Comparison of ENCODE assay signal across 17 cellular contexts in genomic region chr2:236001166-236001828, GRCh38.
DNase-seq lines count a peak whose midpoint lies in the region; ATAC-seq and TF ChIP-seq lines count a peak whose summit lies in the region.
"Had no signal": no experiment of that assay in that cellular context is flagged by ENCODE, and none has a peak within 500 bp of the region (broad histone marks: within the 10 kb centered on the region; RNA-seq: fewer than 3 reads in every experiment).

No MANE protein-coding gene starts in this region.

- no peak for TF ChIP-seq POLR2A in stomach (IDR thresholded peaks at IDR 0.05)

- peaks cover 6% of the 10 kb centered on the region for H3K4me1 Mint-ChIP-seq in WTC11

- no peak for DNase-seq in WTC11 (ENCODE audit: low spot score)
- no peak for DNase-seq in left lung
- DNase-seq in psoas muscle, result no peak
- no peak for DNase-seq in posterior vena cava (ENCODE audit: low spot score)
- DNase-seq in stomach, result no peak
- DNase-seq in stimulated activated naive CD4-positive, alpha-beta T cell treated with Interleukin-2 at 50 U/mL for 16 hours (lab: John Stamatoyannopoulos, UW), result no peak
- DNase-seq: Calu3; CD4-positive, alpha-beta T cell; DMS79; GDM1; GM23248; NCI-H1105; NCI-H1694 treated with DMSO at 0.1 percent for 48 hours had no signal

- H3K4me3 Mint-ChIP-seq in WTC11, result no peak overlapping the region
- H3K4me3 Mint-ChIP-seq: CD4-positive, alpha-beta T cell had no signal

- H3K9me3 Mint-ChIP-seq in WTC11, result peaks cover 11% of the 10 kb centered on the region
- H3K9me3 Mint-ChIP-seq: CD4-positive, alpha-beta T cell had no signal

- no peak for TF ChIP-seq EP300 in stomach (IDR thresholded peaks at IDR 0.05)

- peaks cover 0 to 26% (median 8%) of the 10 kb centered on the region in 11 experiments; a peak in 16 of 22 replicates for H3K9me3 ChIP-seq in BLaER1 treated with 17β-estradiol and CSF1 and Interleukin-3, amounts not matched to agents 10 nM and 100 nM (replicated peaks in 1 of 11)
- H3K9me3 ChIP-seq in left lung (no peaks in the 10 kb centered on the region), psoas muscle (no peaks in the 10 kb centered on the region), stomach (no peaks in the 10 kb centered on the region)

- H4K20me1 ChIP-seq in BLaER1 treated with 17β-estradiol and CSF1 and Interleukin-3, amounts not matched to agents 10 nM and 100 nM, result no peaks in the 10 kb centered on the region

- peaks cover 29 to 82% (median 74%) of the 10 kb centered on the region in 10 experiments for H3K4me1 ChIP-seq in BLaER1 treated with 17β-estradiol and CSF1 and Interleukin-3, amounts not matched to agents 10 nM and 100 nM
- H3K4me1 ChIP-seq in left lung (no peaks in the 10 kb centered on the region), psoas muscle (no peaks in the 10 kb centered on the region), stomach (no peaks in the 10 kb centered on the region)

- peak overlapping the region; percentile 84 to 97 (median 92) for H3K4me2 ChIP-seq in BLaER1 treated with 17β-estradiol and CSF1 and Interleukin-3, amounts not matched to agents 10 nM and 100 nM
- H3K4me2 ChIP-seq: KMS-11 had no signal

- ATAC-seq in WTC11, result no peak
- ATAC-seq in left lung, result peak; percentile 21
- no peak for ATAC-seq in psoas muscle
- no peak for ATAC-seq in HG03571 (IDR thresholded peaks at IDR 0.05; ENCODE audit: unreplicated experiment)
- ATAC-seq: Right ventricle myocardium inferior had no signal

- intact Hi-C loops in left lung (cut with DNase I), result no loop called here
- intact Hi-C loops in psoas muscle (cut with DNase I), result no loop called here
- intact Hi-C loops in posterior vena cava (cut with DNase I), result no loop called here
- intact Hi-C loops in stomach (cut with DNase I; ENCODE audit: low total_unique reads), result no loop called here

- no peaks in the 10 kb centered on the region for H3K27me3 ChIP-seq in BLaER1 treated with 17β-estradiol and CSF1 and Interleukin-3, amounts not matched to agents 10 nM and 100 nM
- H3K27me3 ChIP-seq in left lung, result no peaks in the 10 kb centered on the region
- H3K27me3 ChIP-seq in psoas muscle (ENCODE audit: insufficient read depth in 3 of 3, low read length in 2 of 3), result no peaks in the 10 kb centered on the region
- H3K27me3 ChIP-seq in stomach, result no peaks in the 10 kb centered on the region

- peaks cover 12% of the 10 kb centered on the region for H3K36me3 Mint-ChIP-seq in WTC11

- H3K9ac ChIP-seq in BLaER1 treated with 17β-estradiol and CSF1 and Interleukin-3, amounts not matched to agents 10 nM and 100 nM, result peak overlapping the region; percentile 34 to 65 (median 62); a peak in 21 of 22 replicates
- H3K9ac ChIP-seq: GM23248, KMS-11 had no signal

- TF ChIP-seq CTCF in WTC11 (IDR thresholded peaks at IDR 0.05) (no peak), left lung (IDR thresholded peaks at IDR 0.05) (no peak), psoas muscle (IDR thresholded peaks at IDR 0.05) (no peak), stomach (IDR thresholded peaks at IDR 0.05) (no peak)

- WGBS in psoas muscle, 3 donors, result 81 to 89% (median 82%) methylated on average over 20 of the region's 20 CpGs
- 87 to 91% (median 89%) methylated on average over 20 of the region's 20 CpGs for WGBS in stomach, 5 donors

- peak overlapping the region; percentile 34 to 63 (median 45) for H3K4me3 ChIP-seq in BLaER1 treated with 17β-estradiol and CSF1 and Interleukin-3, amounts not matched to agents 10 nM and 100 nM
- H3K4me3 ChIP-seq in left lung (no peak overlapping the region), psoas muscle (peak overlapping the region; percentile 27), stomach (no peak overlapping the region)
- H3K4me3 ChIP-seq: GM23248 had no signal

- H3K36me3 ChIP-seq in BLaER1 treated with 17β-estradiol and CSF1 and Interleukin-3, amounts not matched to agents 10 nM and 100 nM, result peaks cover 0 to 25% (median 13%) of the 10 kb centered on the region in 11 experiments; a peak in 10 of 22 replicates
- H3K36me3 ChIP-seq in left lung (no peaks in the 10 kb centered on the region), psoas muscle (ENCODE audit: insufficient read depth in 1 of 2, low read depth in 1 of 2) (no peaks in the 10 kb centered on the region), stomach (peaks cover 0 to 13% (median 12%) of the 10 kb centered on the region in 4 donors)

- CTCF ChIA-PET in WTC11 (lab: Charles Lee), result no interaction called here

- H3K27ac ChIP-seq in BLaER1 treated with 17β-estradiol and CSF1 and Interleukin-3, amounts not matched to agents 10 nM and 100 nM, result peak overlapping the region; percentile 58 to 82 (median 74)
- H3K27ac ChIP-seq in left lung (no peak overlapping the region), psoas muscle (no peak overlapping the region), stomach (no peak overlapping the region)
- H3K27ac ChIP-seq: GM23248, KMS-11 had no signal

- H3K27ac Mint-ChIP-seq in WTC11, result peak overlapping the region; percentile 43; the same call in 1 of the 2 replicates
- H3K27ac Mint-ChIP-seq: CD4-positive, alpha-beta T cell had no signal

- POLR2A ChIA-PET in WTC11 (lab: Charles Lee), result no interaction called here

- no peaks in the 10 kb centered on the region for H3K27me3 Mint-ChIP-seq in WTC11 (ENCODE audit: low read depth)

TF ChIP-seq in WTC11, 78 proteins besides CTCF, POLR2A, EP300 and RAD21:
- TF ChIP-seq RELA (CRISPR knock-in tag; IDR thresholded peaks at IDR 0.05; ENCODE audit: borderline replicate concordance), result no peak
- TF ChIP-seq CBFB (CRISPR knock-in tag; IDR thresholded peaks at IDR 0.05; ENCODE audit: low read depth), result no peak
- no peak for TF ChIP-seq AFF4 (CRISPR knock-in tag; IDR thresholded peaks at IDR 0.05; ENCODE audit: borderline replicate concordance)
- no peak for TF ChIP-seq ZNF423 (CRISPR knock-in tag; IDR thresholded peaks at IDR 0.05)

Comparison
In these comparisons a context has a peak if more than half of its experiments do, and no peak if none do; other contexts are left out.
1. H3K27ac ChIP-seq: peak in BLaER1 treated with 17β-estradiol and CSF1 and Interleukin-3, amounts not matched to agents 10 nM and 100 nM (11 of 11); none in left lung (0 of 2), psoas muscle (single experiment) and stomach (0 of 5).
2. H3K4me3 ChIP-seq: peak in BLaER1 treated with 17β-estradiol and CSF1 and Interleukin-3, amounts not matched to agents 10 nM and 100 nM (10 of 10) and psoas muscle (single experiment); none in left lung (0 of 2) and stomach (0 of 4).